7 cellular contexts compared by ENCODE assay signal in genomic region chr20:51661609-51662178, GRCh38.
DNase-seq lines count a peak whose midpoint lies in the region; ATAC-seq and TF ChIP-seq lines count a peak whose summit lies in the region.

No MANE protein-coding gene starts in this region.

- no peak for TF ChIP-seq POLR2A in prostate gland (IDR thresholded peaks at IDR 0.05)

- H3K4me1 ChIP-seq in prostate gland (replicated peaks), result no peaks in the 10 kb centered on the region

- ATAC-seq in HG02885 (IDR thresholded peaks at IDR 0.05; ENCODE audit: poor library complexity, unreplicated experiment) (peak; percentile 55), GM21723 (IDR thresholded peaks at IDR 0.05; ENCODE audit: unreplicated experiment) (no peak)

- DNase-seq in activated CD4-positive, alpha-beta T cell treated with anti-CD3 and anti-CD28 coated beads for 48 hours, result peak; percentile 70
- DNase-seq in fibroblast of mammary gland (ENCODE audit: low read depth), result peak; percentile 82
- peak; percentile 24 to 42 for DNase-seq in stimulated activated CD8-positive, alpha-beta memory T cell treated with anti-CD3 and anti-CD28 coated beads, Interleukin-7, amount 100 ng/mL, for 4 hours (ENCODE audit: low read depth in 2 of 2)
- no peak for DNase-seq in iPS-NIHi11 (ENCODE audit: low spot score)
- no peak for DNase-seq in prostate gland (ENCODE audit: low spot score)

- H3K36me3 ChIP-seq in prostate gland, result no peaks in the 10 kb centered on the region

- WGBS in prostate gland, result 98% methylated on average over 3 of the region's 3 CpGs

- no peak overlapping the region for H3K4me3 ChIP-seq in fibroblast of mammary gland (ENCODE audit: control insufficient read depth, low read depth, low read length)
- H3K4me3 ChIP-seq in prostate gland, result no peak overlapping the region

- no peak for TF ChIP-seq CTCF in fibroblast of mammary gland (conservative IDR thresholded peaks at IDR 0.05; ENCODE audit: control insufficient read depth, insufficient read depth, low read depth, low read length)
- no peak for TF ChIP-seq CTCF in prostate gland (IDR thresholded peaks at IDR 0.05)

- no peaks in the 10 kb centered on the region for H3K27me3 ChIP-seq in prostate gland (replicated peaks; ENCODE audit: insufficient read depth)

- intact Hi-C loops in prostate gland (cut with DNase I), result no loop called here

- no peak overlapping the region for H3K27ac ChIP-seq in prostate gland

- no peaks in the 10 kb centered on the region for H3K9me3 ChIP-seq in prostate gland

Comparison
In these comparisons a context has a peak if more than half of its experiments do, and no peak if none do; other contexts are left out.
1. DNase-seq: peak in activated CD4-positive, alpha-beta T cell treated with anti-CD3 and anti-CD28 coated beads for 48 hours (single experiment), fibroblast of mammary gland (single experiment) and stimulated activated CD8-positive, alpha-beta memory T cell treated with anti-CD3 and anti-CD28 coated beads, Interleukin-7, amount 100 ng/mL, for 4 hours (2 of 2); none in iPS-NIHi11 (single experiment) and prostate gland (single experiment).